ENCODE assay signal across 8 cellular contexts in genomic region chr18:35029770-35030169, GRCh38. TPM values are rescaled to one million over a fixed set of nuclear protein-coding genes. Genes with fewer than 3 reads are reported as not detected.
DNase-seq lines count a peak whose midpoint lies in the region; ATAC-seq and TF ChIP-seq lines count a peak whose summit lies in the region.

No MANE protein-coding gene starts in this region.

- peaks cover 36% of the 10 kb centered on the region for H3K4me1 ChIP-seq in CD4-positive, alpha-beta memory T cell (ENCODE audit: insufficient read depth, low read length)
- H3K4me1 ChIP-seq in skeletal muscle tissue (ENCODE audit: control insufficient read depth in 3 of 3, insufficient read depth in 3 of 3, low read length in 3 of 3): peaks cover 26 to 33% (median 32%) of the 10 kb centered on the region in 3 donors

- H3K9ac ChIP-seq in skeletal muscle tissue (ENCODE audit: low read depth in 1 of 3, low read length in 3 of 3): peak overlapping the region in 2 of 3 donors; percentile 40 to 46

- peak overlapping the region; percentile 80 for H3K27ac ChIP-seq in CD4-positive, alpha-beta memory T cell (ENCODE audit: low read depth, low read length)
- peak overlapping the region in 1 of 2 donors; percentile 32 for H3K27ac ChIP-seq in coronary artery
- peak overlapping the region; percentile 4 for H3K27ac ChIP-seq in skeletal muscle tissue (ENCODE audit: low read depth, low read length)

- H3K36me3 ChIP-seq in CD4-positive, alpha-beta memory T cell (ENCODE audit: insufficient read depth, low read length): no peaks in the 10 kb centered on the region
- H3K36me3 ChIP-seq in skeletal muscle tissue (ENCODE audit: control insufficient read depth in 3 of 3, insufficient read depth in 3 of 3, low read length in 3 of 3): no peaks in the 10 kb centered on the region

- peaks cover 0 to 1% (median 0%) of the 10 kb centered on the region in 8 donors for H3K9me3 Mint-ChIP-seq in CD4-positive, alpha-beta memory T cell
- H3K9me3 Mint-ChIP-seq in endothelial cell (ENCODE audit: unreplicated experiment) (no peaks in the 10 kb centered on the region), progenitor cell of endocrine pancreas (ENCODE audit: low read depth) (no peaks in the 10 kb centered on the region)

- H3K4me1 Mint-ChIP-seq in CD4-positive, alpha-beta memory T cell: peaks cover 34 to 45% (median 40%) of the 10 kb centered on the region in 4 donors
- H3K4me1 Mint-ChIP-seq in endothelial cell (ENCODE audit: unreplicated experiment) (peaks cover 19% of the 10 kb centered on the region), progenitor cell of endocrine pancreas (ENCODE audit: low read depth) (peaks cover 27% of the 10 kb centered on the region)

- TF ChIP-seq CTCF in coronary artery (IDR thresholded peaks at IDR 0.05) (no peak), endothelial cell (IDR thresholded peaks at IDR 0.05; ENCODE audit: unreplicated experiment) (no peak), progenitor cell of endocrine pancreas (IDR thresholded peaks at IDR 0.05; ENCODE audit: unreplicated experiment) (no peak)

- POLR2A ChIA-PET in CD4-positive, alpha-beta memory T cell (lab: Charles Lee; ENCODE audit: partially characterized antibody): interaction anchor here (0.6 to 9.2 kb wide), 25 partner anchors 9 to 552 kb away, joined by 3 to 172 read pairs (median 4); partner anchors contain the start of genes INO80C, MAPRE2, ZNF24 and ZNF397

- peak; percentile 78 for ATAC-seq in GM19351 (IDR thresholded peaks at IDR 0.05; ENCODE audit: unreplicated experiment)
- peak; percentile 76 for ATAC-seq in HG03460 (IDR thresholded peaks at IDR 0.05; ENCODE audit: unreplicated experiment)

- CTCF ChIA-PET in CD4-positive, alpha-beta memory T cell (lab: Charles Lee; ENCODE audit: partially characterized antibody): interaction anchor here (0.7 to 9.5 kb wide), 23 partner anchors 10 to 357 kb away, joined by 3 to 128 read pairs (median 5); partner anchors contain the start of genes MAPRE2 and ZNF24

- DNase-seq in CD4-positive, alpha-beta memory T cell: peak in 4 of 5 donors; percentile 47 to 62 (median 56)
- DNase-seq in coronary artery (ENCODE audit: low spot score) (no peak), endothelial cell (ENCODE audit: low spot score) (no peak), KBM-7 (no peak), progenitor cell of endocrine pancreas (ENCODE audit: low spot score, unreplicated experiment) (no peak)

- peak overlapping the region; percentile 81 to 94 (median 88) for H3K4me3 Mint-ChIP-seq in CD4-positive, alpha-beta memory T cell
- H3K4me3 Mint-ChIP-seq in endothelial cell (ENCODE audit: unreplicated experiment): no peak overlapping the region
- no peak overlapping the region for H3K4me3 Mint-ChIP-seq in progenitor cell of endocrine pancreas (ENCODE audit: low read depth)

- H3K9me3 ChIP-seq in CD4-positive, alpha-beta memory T cell (ENCODE audit: control insufficient read depth in 1 of 2, low read length in 2 of 2): no peaks in the 10 kb centered on the region
- H3K9me3 ChIP-seq in skeletal muscle tissue (ENCODE audit: control insufficient read depth in 3 of 3, low read length in 3 of 3): no peaks in the 10 kb centered on the region

- peak overlapping the region; percentile 25 to 60 for H3K4me3 ChIP-seq in CD4-positive, alpha-beta memory T cell (ENCODE audit: low read length in 2 of 2)
- H3K4me3 ChIP-seq in coronary artery (peak overlapping the region; percentile 58), skeletal muscle tissue (ENCODE audit: low read length in 3 of 3) (peak overlapping the region in 2 of 3 donors; percentile 16 to 34)

- peak overlapping the region; percentile 84 to 99 (median 98) for H3K27ac Mint-ChIP-seq in CD4-positive, alpha-beta memory T cell
- H3K27ac Mint-ChIP-seq in endothelial cell (ENCODE audit: unreplicated experiment) (no peak overlapping the region), progenitor cell of endocrine pancreas (no peak overlapping the region)

- no peaks in the 10 kb centered on the region for H3K36me3 Mint-ChIP-seq in CD4-positive, alpha-beta memory T cell
- H3K36me3 Mint-ChIP-seq in endothelial cell (ENCODE audit: low read depth, unreplicated experiment): no peaks in the 10 kb centered on the region
- H3K36me3 Mint-ChIP-seq in progenitor cell of endocrine pancreas (ENCODE audit: insufficient read depth): no peaks in the 10 kb centered on the region

- H3K27me3 Mint-ChIP-seq in CD4-positive, alpha-beta memory T cell: no peaks in the 10 kb centered on the region
- H3K27me3 Mint-ChIP-seq in endothelial cell (ENCODE audit: unreplicated experiment) (no peaks in the 10 kb centered on the region), progenitor cell of endocrine pancreas (no peaks in the 10 kb centered on the region)

- H3K27me3 ChIP-seq in CD4-positive, alpha-beta memory T cell (ENCODE audit: insufficient read depth, low read length): no peaks in the 10 kb centered on the region
- no peaks in the 10 kb centered on the region for H3K27me3 ChIP-seq in skeletal muscle tissue (ENCODE audit: control insufficient read depth in 3 of 3, insufficient read depth in 3 of 3, low read length in 3 of 3)

- intact Hi-C loops in CD4-positive, alpha-beta memory T cell (cut with micrococcal nuclease): loop anchor here (1.0 to 5.0 kb wide), 7 partner anchors 12 to 326 kb away; partner anchors contain the start of genes MAPRE2 and ZNF24

- in situ Hi-C loops in KBM-7 (cut with MboI; ENCODE audit: low pct_unique_long_range_greater_than_20kb, low sequenced_read_pairs): no loop called here

RNA-seq across cellular contexts. Expression of gene MAPRE2, which starts 11.4 kb away (rescaled TPM):
- 10 to 100 TPM; 48.8 to 54.1 TPM for total RNA-seq in CD4-positive, alpha-beta memory T cell
- polyA plus RNA-seq in CD4-positive, alpha-beta memory T cell: 100 to 1,000 TPM in 1 of 2 donors, 10 to 100 TPM in 1; 66.5 to 100 TPM
- total RNA-seq in skeletal muscle tissue (9.4 TPM), endothelial cell (ENCODE audit: unreplicated experiment) (73.0 TPM), progenitor cell of endocrine pancreas (47.9 and 51.8 TPM in 2 replicates)

Comparison
In these comparisons a context has a peak if more than half of its experiments do, and no peak if none do; other contexts are left out.
1. DNase-seq: peak in CD4-positive, alpha-beta memory T cell (4 of 5); none in coronary artery (single experiment), endothelial cell (single experiment), KBM-7 (single experiment) and progenitor cell of endocrine pancreas (single experiment).
2. H3K27ac Mint-ChIP-seq: peak in CD4-positive, alpha-beta memory T cell (7 of 7); none in endothelial cell (single experiment) and progenitor cell of endocrine pancreas (single experiment).
3. H3K4me3 Mint-ChIP-seq: peak in CD4-positive, alpha-beta memory T cell (8 of 8); none in endothelial cell (single experiment) and progenitor cell of endocrine pancreas (single experiment).
4. Peak in every context shown above with its lines, with median percentiles within 50 percentile points of each other: H3K4me3 ChIP-seq.